Comparison of ENCODE assay signal across 20 cellular contexts in the genomic region with DNA sequence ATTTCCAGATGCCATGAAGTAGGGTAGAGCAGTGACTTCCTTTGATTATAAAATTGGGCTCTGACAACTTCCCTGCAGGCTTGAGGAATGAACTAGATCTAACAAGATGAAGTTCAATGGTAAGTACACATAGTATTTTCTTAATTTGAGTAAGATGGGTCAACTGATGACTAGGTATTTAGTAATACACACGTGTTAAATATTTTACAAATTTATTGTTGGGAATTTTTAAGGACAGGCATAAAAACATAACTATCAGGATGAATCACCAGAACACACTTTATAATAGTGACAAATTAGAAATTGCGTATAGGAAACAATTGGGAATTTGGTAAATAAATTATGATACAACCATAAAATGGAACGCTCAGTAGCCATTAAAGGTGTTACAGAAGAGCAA.
DNase-seq lines count a peak whose midpoint lies in the region; FAIRE-seq and TF ChIP-seq lines count a peak whose summit lies in the region.
"Had no signal": no experiment of that assay in that cellular context is flagged by ENCODE, and none has a peak within 500 bp of the region (broad histone marks: within the 10 kb centered on the region; RNA-seq: fewer than 3 reads in every experiment).

No MANE protein-coding gene starts in this region.

- H2BK12ac ChIP-seq in neuronal stem cell (ENCODE audit: low read length): no peak overlapping the region

- H3K4me1 ChIP-seq in keratinocyte (ENCODE audit: control insufficient read depth, extremely low read depth, insufficient read depth, low read length) (peaks cover 7% of the 10 kb centered on the region), neuronal stem cell (ENCODE audit: control insufficient read depth in 2 of 2, insufficient read depth in 1 of 2, low read depth in 1 of 2, low read length in 2 of 2) (no peaks in the 10 kb centered on the region)

- TF ChIP-seq CTCF in RWPE1 (conservative IDR thresholded peaks at IDR 0.05; ENCODE audit: low read depth): no peak
- TF ChIP-seq CTCF in epithelial cell of esophagus (IDR thresholded peaks at IDR 0.05; ENCODE audit: insufficient read depth, low read depth, low read length, missing control alignments): no peak
- TF ChIP-seq CTCF in keratinocyte (optimal IDR thresholded peaks at IDR 0.05 in 1 of 3, IDR thresholded peaks at IDR 0.05 in 1 of 3, conservative IDR thresholded peaks at IDR 0.05 in 1 of 3; ENCODE audit: extremely low read depth in 1 of 3, insufficient read depth in 2 of 3, low read length in 3 of 3): no peak

- H2AFZ ChIP-seq in keratinocyte (ENCODE audit: control insufficient read depth, low read length) (no peak overlapping the region), neuronal stem cell (ENCODE audit: low read length) (no peak overlapping the region)
- H2AFZ ChIP-seq: GM23338 had no signal

- no CpG with 5 or more reads among the region's 3 CpGs for whole genome bisulfite sequencing in neuronal stem cell (ENCODE audit: extremely low coverage in 2 of 2, insufficient read length in 2 of 2, insufficient replicate concordance in 1 of 2), 2 donors

- H3K27ac ChIP-seq in RWPE1: no peak overlapping the region
- no peak overlapping the region for H3K27ac ChIP-seq in keratinocyte (ENCODE audit: control insufficient read depth, insufficient read depth, low read length)
- no peak overlapping the region for H3K27ac ChIP-seq in neuronal stem cell (replicated peaks; ENCODE audit: low read length)
- H3K27ac ChIP-seq: A549 had no signal

- POLR2A ChIA-PET in RWPE1 (lab: Yijun Ruan, JAX; ENCODE audit: low non-redundant PET): no interaction called here

- FAIRE-seq in keratinocyte (lab: Jason Lieb, UNC): no peak
- FAIRE-seq in HTR-8/SVneo (lab: Jason Lieb, UNC): no peak
- FAIRE-seq: A549, GM12878 had no signal

- H2BK5ac ChIP-seq in neuronal stem cell (ENCODE audit: low read length): no peak overlapping the region

- no peak overlapping the region for H3K23ac ChIP-seq in neuronal stem cell (ENCODE audit: low read depth, low read length, poor library complexity)

- no peaks in the 10 kb centered on the region for H3K27me3 ChIP-seq in keratinocyte (ENCODE audit: control insufficient read depth, extremely low read depth, insufficient read depth, low read length)
- no peaks in the 10 kb centered on the region for H3K27me3 ChIP-seq in neuronal stem cell (ENCODE audit: control insufficient read depth in 3 of 3, insufficient read depth in 3 of 3, low read depth in 1 of 3, low read length in 3 of 3)

- no peak overlapping the region for H4K8ac ChIP-seq in neuronal stem cell (ENCODE audit: low read depth, low read length)

- H2AK5ac ChIP-seq in neuronal stem cell (ENCODE audit: low read depth, low read length): no peak overlapping the region

- H3K4me2 ChIP-seq in keratinocyte (ENCODE audit: control insufficient read depth, extremely low read depth, insufficient read depth, low read depth, low read length) (no peak overlapping the region), neuronal stem cell (ENCODE audit: insufficient read depth, low read length, poor library complexity, severe bottlenecking) (no peak overlapping the region)
- H3K4me2 ChIP-seq: A549, GM23338 had no signal

- no peaks in the 10 kb centered on the region for H3K79me1 ChIP-seq in neuronal stem cell (ENCODE audit: low read depth, low read length)

- no peak overlapping the region for H2BK120ac ChIP-seq in neuronal stem cell (ENCODE audit: low read depth, low read length)

- DNase-seq in ELR (ENCODE audit: low read depth) (peak; percentile 3), RWPE1 (ENCODE audit: low spot score) (peak; percentile 22), epithelial cell of esophagus (ENCODE audit: low read depth) (peak; percentile 46), keratinocyte (ENCODE audit: low read depth, low spot score) (peak; percentile 23), HTR-8/SVneo (ENCODE audit: insufficient read length, low spot score) (no peak), AG08395 (ENCODE audit: low spot score) (no peak), neuronal stem cell (ENCODE audit: low spot score) (no peak)
- DNase-seq: 8988T; ACHN; C1 segment of cervical spinal cord; Calu3; CD4-positive, alpha-beta memory T cell; COR-L47; DND-41; GDM1; H9; HFFc6 had no signal

- no peak overlapping the region for H3K18ac ChIP-seq in neuronal stem cell (ENCODE audit: low read length)

- no peak overlapping the region for H3K4me3 ChIP-seq in epithelial cell of esophagus (ENCODE audit: low read length)
- H3K4me3 ChIP-seq in keratinocyte (ENCODE audit: control insufficient read depth in 2 of 3, extremely low read depth in 1 of 3, insufficient read depth in 2 of 3, low read depth in 1 of 3, low read length in 3 of 3): no peak overlapping the region
- H3K4me3 ChIP-seq in neuronal stem cell (ENCODE audit: low read length in 2 of 2): no peak overlapping the region
- H3K4me3 ChIP-seq: A549, GM12878, GM23338 had no signal

- CTCF ChIA-PET in RWPE1 (lab: Yijun Ruan, JAX): no interaction called here

- H4K91ac ChIP-seq in neuronal stem cell (ENCODE audit: low read depth, low read length, poor library complexity): no peak overlapping the region

- no peaks in the 10 kb centered on the region for H3K79me2 ChIP-seq in keratinocyte (ENCODE audit: control insufficient read depth, insufficient read depth, low read length)

- no peaks in the 10 kb centered on the region for H3K9me1 ChIP-seq in keratinocyte (ENCODE audit: control insufficient read depth, extremely low read depth, insufficient read depth, low read length)

- H2BK15ac ChIP-seq in neuronal stem cell (ENCODE audit: low read length): no peak overlapping the region

- H3K4ac ChIP-seq in neuronal stem cell (ENCODE audit: low read length): no peak overlapping the region

- dilution Hi-C loops in keratinocyte (cut with MboI; ENCODE audit: extremely low pct_ligation_motif_present, low sequenced_read_pairs): no loop called here

- H3K9me3 ChIP-seq in keratinocyte (ENCODE audit: control insufficient read depth, low read depth, low read length) (no peaks in the 10 kb centered on the region), neuronal stem cell (replicated peaks in 1 of 2; ENCODE audit: control insufficient read depth in 2 of 2, insufficient read depth in 1 of 2, low read depth in 1 of 2, low read length in 2 of 2) (no peaks in the 10 kb centered on the region)
- H3K9me3 ChIP-seq: A549 had no signal

- no peak overlapping the region for H3K9ac ChIP-seq in keratinocyte (ENCODE audit: control insufficient read depth, extremely low read depth, insufficient read depth, low read length)
- no peak overlapping the region for H3K9ac ChIP-seq in neuronal stem cell (ENCODE audit: low read depth, low read length, poor library complexity)

- H3K36me3 ChIP-seq in keratinocyte (ENCODE audit: control insufficient read depth in 2 of 2, extremely low read depth in 1 of 2, insufficient read depth in 2 of 2, low read length in 2 of 2) (no peaks in the 10 kb centered on the region), neuronal stem cell (replicated peaks in 1 of 2; ENCODE audit: control insufficient read depth in 2 of 2, insufficient read depth in 2 of 2, low read length in 2 of 2) (no peaks in the 10 kb centered on the region)

- H4K20me1 ChIP-seq in keratinocyte (ENCODE audit: control insufficient read depth, extremely low read depth, insufficient read depth, low read length): no peaks in the 10 kb centered on the region

- H3K14ac ChIP-seq in neuronal stem cell (ENCODE audit: low read length): no peak overlapping the region

Comparison
In these comparisons a context has a peak if more than half of its experiments do, and no peak if none do; other contexts are left out.
1. DNase-seq: peak in ELR (single experiment), RWPE1 (single experiment), epithelial cell of esophagus (single experiment) and keratinocyte (single experiment); none in HTR-8/SVneo (single experiment), AG08395 (single experiment) and neuronal stem cell (single experiment).